Comparison of ENCODE assay signal across 9 cellular contexts in the genomic region with DNA sequence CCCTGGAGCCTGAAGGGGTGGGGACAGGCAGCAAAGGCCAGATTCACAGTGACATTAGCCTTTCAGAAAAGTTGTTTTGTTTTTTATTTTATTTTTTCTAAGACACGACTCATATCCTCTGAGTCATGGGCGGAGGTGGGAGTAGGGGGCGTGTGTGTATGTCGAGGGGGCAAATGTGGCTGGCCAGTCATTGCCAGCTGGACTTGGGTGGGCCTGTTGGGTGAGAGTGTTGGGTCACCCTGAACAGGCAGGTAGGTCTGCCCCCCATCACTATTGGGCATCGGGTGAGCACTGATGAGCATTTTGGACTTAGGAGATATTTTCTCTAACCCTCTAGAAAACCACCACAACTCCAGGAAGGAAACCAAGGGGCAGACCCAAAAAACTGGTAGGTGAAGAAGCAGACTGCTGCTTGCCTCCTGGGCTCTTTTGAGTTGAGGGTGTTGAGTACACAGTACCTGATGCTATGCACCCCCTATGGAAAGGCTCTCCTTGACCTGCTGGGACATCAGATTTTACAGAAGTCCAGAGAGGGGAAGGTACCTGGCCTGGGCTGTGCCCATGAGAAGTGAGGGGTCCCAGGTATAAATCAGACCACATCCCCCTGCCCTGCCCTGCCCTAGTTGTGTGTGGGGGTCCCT. TPM values are rescaled to one million over a fixed set of nuclear protein-coding genes. Genes with fewer than 3 reads are reported as not detected.
DNase-seq lines count a peak whose midpoint lies in the region; ATAC-seq, FAIRE-seq and TF ChIP-seq lines count a peak whose summit lies in the region.
"Had no signal": no experiment of that assay in that cellular context is flagged by ENCODE, and none has a peak within 500 bp of the region (broad histone marks: within the 10 kb centered on the region; RNA-seq: fewer than 3 reads in every experiment).

No MANE protein-coding gene starts in this region.

- H3K4me1 Mint-ChIP-seq in CD8-positive, alpha-beta T cell (ENCODE audit: low read depth): peaks cover 68% of the 10 kb centered on the region
- H3K4me1 Mint-ChIP-seq in astrocyte (ENCODE audit: low read depth, unreplicated experiment) (peaks cover 31% of the 10 kb centered on the region), naive B cell (peaks cover 30 to 69% (median 66%) of the 10 kb centered on the region in 3 donors)

- no peak for TF ChIP-seq CTCF in CD8-positive, alpha-beta T cell (IDR thresholded peaks at IDR 0.05)
- TF ChIP-seq CTCF in astrocyte (IDR thresholded peaks at IDR 0.05; ENCODE audit: insufficient read depth, low read depth, low read length): no peak

- H3K9me3 Mint-ChIP-seq in CD8-positive, alpha-beta T cell: no peaks in the 10 kb centered on the region
- no peaks in the 10 kb centered on the region for H3K9me3 Mint-ChIP-seq in astrocyte (ENCODE audit: unreplicated experiment)
- no peaks in the 10 kb centered on the region for H3K9me3 Mint-ChIP-seq in naive B cell

- peaks cover 54% of the 10 kb centered on the region for H3K79me2 ChIP-seq in astrocyte (ENCODE audit: insufficient read depth, low read length)

- H3K9ac ChIP-seq in astrocyte (ENCODE audit: low read length): peak overlapping the region; percentile 83

- POLR2A ChIA-PET in CD8-positive, alpha-beta T cell (lab: Charles Lee): interaction anchor here (1.7 kb wide), 1 partner anchor 19 kb away, joined by 6 read pairs; no protein-coding TSS in a partner anchor

- no peak for DNase-seq in CD8-positive, alpha-beta T cell
- DNase-seq in HuH-7 (ENCODE audit: low spot score): peak; percentile 2
- no peak for DNase-seq in astrocyte (ENCODE audit: low read depth)
- DNase-seq in naive B cell: no peak
- DNase-seq in ecto neural progenitor cell (ENCODE audit: low spot score): no peak
- no peak for DNase-seq in GF-D8 (lab: John Stamatoyannopoulos, UW)
- no peak for DNase-seq in AML-193 (lab: John Stamatoyannopoulos, UW)
- DNase-seq: left ventricle myocardium superior had no signal

- no peaks in the 10 kb centered on the region for H3K9me3 ChIP-seq in CD8-positive, alpha-beta T cell (ENCODE audit: low read length)
- no peaks in the 10 kb centered on the region for H3K9me3 ChIP-seq in astrocyte (ENCODE audit: insufficient read depth, low read depth, low read length)

- intact Hi-C loops in CD8-positive, alpha-beta T cell (cut with DNase I, micrococcal nuclease): no loop called here

- no peak for ATAC-seq in CD8-positive, alpha-beta T cell
- ATAC-seq in naive B cell (ENCODE audit: low read depth in 2 of 2): no peak
- ATAC-seq in activated CD4-positive, CD25-positive, alpha-beta regulatory T cell treated with anti-CD3 and anti-CD28 coated beads, Interleukin-2, amount 50 U/mL, for 24 hours: no peak
- ATAC-seq: left ventricle myocardium superior had no signal

- no peaks in the 10 kb centered on the region for H3K27me3 Mint-ChIP-seq in CD8-positive, alpha-beta T cell (ENCODE audit: low read depth)
- H3K27me3 Mint-ChIP-seq in astrocyte (ENCODE audit: low read depth, unreplicated experiment) (no peaks in the 10 kb centered on the region), naive B cell (no peaks in the 10 kb centered on the region)

- H4K20me1 ChIP-seq in astrocyte (ENCODE audit: insufficient read depth, low read length): peaks cover 37% of the 10 kb centered on the region

- no peak overlapping the region for H2AFZ ChIP-seq in astrocyte (ENCODE audit: low read depth, low read length)

- peaks cover 42% of the 10 kb centered on the region for H3K4me1 ChIP-seq in CD8-positive, alpha-beta T cell (ENCODE audit: insufficient read depth, low read length)
- peaks cover 70% of the 10 kb centered on the region for H3K4me1 ChIP-seq in astrocyte (ENCODE audit: insufficient read depth, low read length)

- no peak overlapping the region for H3K4me3 Mint-ChIP-seq in CD8-positive, alpha-beta T cell
- H3K4me3 Mint-ChIP-seq in astrocyte (ENCODE audit: unreplicated experiment): peak overlapping the region; percentile 72
- H3K4me3 Mint-ChIP-seq in naive B cell: peak overlapping the region in 3 of 8 donors; percentile 13 to 52 (median 42)

- H3K4me3 ChIP-seq in CD8-positive, alpha-beta T cell (ENCODE audit: low read depth, low read length): no peak overlapping the region
- peak overlapping the region; percentile 29 for H3K4me3 ChIP-seq in astrocyte (ENCODE audit: insufficient read depth, low read depth, low read length)

- CTCF ChIA-PET in CD8-positive, alpha-beta T cell (lab: Charles Lee): interaction anchor here (1.1 to 2.3 kb wide), 3 partner anchors 14 to 172 kb away, joined by 4 to 16 read pairs (median 5); no protein-coding TSS in a partner anchor

- no peak overlapping the region for H3K27ac ChIP-seq in CD8-positive, alpha-beta T cell (ENCODE audit: low read depth, low read length)
- H3K27ac ChIP-seq in astrocyte (ENCODE audit: low read depth, low read length): peak overlapping the region; percentile 85

- FAIRE-seq in astrocyte (lab: Jason Lieb, UNC): no peak

- peak overlapping the region; percentile 86 for H3K4me2 ChIP-seq in astrocyte (ENCODE audit: low read length)

- peaks cover 21% of the 10 kb centered on the region for H3K36me3 ChIP-seq in CD8-positive, alpha-beta T cell (ENCODE audit: insufficient read depth, low read length)
- peaks cover 19% of the 10 kb centered on the region for H3K36me3 ChIP-seq in astrocyte (ENCODE audit: insufficient read depth, low read length)

- H3K27me3 ChIP-seq in CD8-positive, alpha-beta T cell (ENCODE audit: insufficient read depth, low read length): no peaks in the 10 kb centered on the region
- no peaks in the 10 kb centered on the region for H3K27me3 ChIP-seq in astrocyte (ENCODE audit: insufficient read depth, low read length)

- peak overlapping the region; percentile 88 for H3K27ac Mint-ChIP-seq in CD8-positive, alpha-beta T cell
- peak overlapping the region; percentile 83 for H3K27ac Mint-ChIP-seq in astrocyte (ENCODE audit: unreplicated experiment)
- H3K27ac Mint-ChIP-seq in naive B cell: peak overlapping the region; percentile 42 to 88 (median 66)

- peaks cover 55% of the 10 kb centered on the region for H3K36me3 Mint-ChIP-seq in CD8-positive, alpha-beta T cell
- peaks cover 6% of the 10 kb centered on the region for H3K36me3 Mint-ChIP-seq in astrocyte (ENCODE audit: low read depth, unreplicated experiment)
- H3K36me3 Mint-ChIP-seq in naive B cell: peaks cover 0 to 4% of the 10 kb centered on the region in 2 donors

RNA-seq across cellular contexts. Expression of gene SMIM29, which starts 5.6 kb away (rescaled TPM):
- 10 to 100 TPM; 12.7 to 14.2 TPM for total RNA-seq in CD8-positive, alpha-beta T cell
- 11.1 and 13.9 TPM in 2 replicates for total RNA-seq in astrocyte
- 100 to 1,000 TPM in 3 of 6 donors, 10 to 100 TPM in 3; 91.2 to 127 (median 99.0) TPM for polyA plus RNA-seq in naive B cell (ENCODE audit: low read depth in 6 of 6)

RNA-seq across cellular contexts. Expression of gene HMGA1, which starts 6.6 kb away (rescaled TPM):
- total RNA-seq in CD8-positive, alpha-beta T cell: 100 to 1,000 TPM; 107 to 113 TPM
- 109 and 199 TPM in 2 replicates for total RNA-seq in astrocyte
- 10 to 100 TPM; 17.2 to 38.1 (median 31.2) TPM for polyA plus RNA-seq in naive B cell (ENCODE audit: low read depth in 6 of 6)
